In genomic region chr7:39464350-39465054, GRCh38 we compare ENCODE assay signal across 10 cellular contexts.
DNase-seq lines count a peak whose midpoint lies in the region; ATAC-seq and TF ChIP-seq lines count a peak whose summit lies in the region.
"Had no signal": no experiment of that assay in that cellular context is flagged by ENCODE, and none has a peak within 500 bp of the region (broad histone marks: within the 10 kb centered on the region; RNA-seq: fewer than 3 reads in every experiment).

No MANE protein-coding gene starts in this region.

- H3K4me2 ChIP-seq in osteoblast (ENCODE audit: insufficient read depth, low read length), result peak overlapping the region; percentile 71

- peak overlapping the region; percentile 48; the same call in 1 of the 2 replicates for H3K4me3 Mint-ChIP-seq in HFFc6
- no peak overlapping the region for H3K4me3 Mint-ChIP-seq in activated T-cell treated with anti-CD3 and anti-CD28 coated beads, Interleukin-2, amount 50 U/mL, for 24 hours

- H3K79me2 ChIP-seq in osteoblast (ENCODE audit: insufficient read depth, low read length), result no peaks in the 10 kb centered on the region

- H3K36me3 ChIP-seq in ascending aorta (no peaks in the 10 kb centered on the region), osteoblast (ENCODE audit: insufficient read depth, low read length) (no peaks in the 10 kb centered on the region)

- ATAC-seq in GM19035 (IDR thresholded peaks at IDR 0.05; ENCODE audit: unreplicated experiment), result peak; percentile 14

- H3K27me3 Mint-ChIP-seq in HFFc6 (ENCODE audit: insufficient read depth), result peaks cover 12% of the 10 kb centered on the region
- peaks cover 36% of the 10 kb centered on the region for H3K27me3 Mint-ChIP-seq in activated T-cell treated with anti-CD3 and anti-CD28 coated beads, Interleukin-2, amount 50 U/mL, for 24 hours

- H3K4me3 ChIP-seq in ascending aorta (peak overlapping the region; percentile 8 to 25), osteoblast (ENCODE audit: insufficient read depth, low read length) (peak overlapping the region; percentile 24)

- no peaks in the 10 kb centered on the region for H3K4me1 ChIP-seq in ascending aorta
- H3K4me1 ChIP-seq in osteoblast (ENCODE audit: insufficient read depth, low read length), result peaks cover 3% of the 10 kb centered on the region

- H3K36me3 Mint-ChIP-seq in HFFc6 (ENCODE audit: low read depth), result no peaks in the 10 kb centered on the region
- H3K36me3 Mint-ChIP-seq in activated T-cell treated with anti-CD3 and anti-CD28 coated beads, Interleukin-2, amount 50 U/mL, for 24 hours (ENCODE audit: low read depth), result no peaks in the 10 kb centered on the region

- peak overlapping the region; percentile 42 for H2AFZ ChIP-seq in osteoblast (ENCODE audit: low read length)

- DNase-seq in HFFc6, result no peak
- DNase-seq in ascending aorta (ENCODE audit: low spot score in 2 of 2), result no peak
- peak; percentile 29 for DNase-seq in osteoblast (ENCODE audit: insufficient read length, low spot score, missing footprints)
- DNase-seq in DMS53 (lab: John Stamatoyannopoulos, UW), result no peak
- no peak for DNase-seq in AML-193 (lab: John Stamatoyannopoulos, UW)
- no peak for DNase-seq in activated T-cell treated with anti-CD3 and anti-CD28 coated beads, Interleukin-2, amount 50 U/mL, for 24 hours
- DNase-seq in GM19238 (ENCODE audit: insufficient read length, low spot score), result no peak
- DNase-seq: activated T-cell treated with anti-CD3 and anti-CD28 coated beads, Interleukin-2, amount 50 U/mL, for 1 hour; NCI-H2081 treated with DMSO at 0.1 percent for 48 hours had no signal

- H3K27ac ChIP-seq in ascending aorta (no peak overlapping the region), osteoblast (ENCODE audit: low read depth, low read length) (no peak overlapping the region)

- no peaks in the 10 kb centered on the region for H4K20me1 ChIP-seq in osteoblast (ENCODE audit: insufficient read depth, low read length)

- H3K27me3 ChIP-seq in ascending aorta (no peaks in the 10 kb centered on the region), osteoblast (ENCODE audit: insufficient read depth, low read length) (peaks cover 7% of the 10 kb centered on the region)

- H3K9me3 Mint-ChIP-seq in HFFc6, result no peaks in the 10 kb centered on the region
- H3K9me3 Mint-ChIP-seq in activated T-cell treated with anti-CD3 and anti-CD28 coated beads, Interleukin-2, amount 50 U/mL, for 24 hours, result no peaks in the 10 kb centered on the region

- peaks cover 9% of the 10 kb centered on the region; the same call in 1 of the 2 replicates for H3K4me1 Mint-ChIP-seq in HFFc6 (ENCODE audit: low read depth)
- peaks cover 7% of the 10 kb centered on the region for H3K4me1 Mint-ChIP-seq in activated T-cell treated with anti-CD3 and anti-CD28 coated beads, Interleukin-2, amount 50 U/mL, for 24 hours (ENCODE audit: low read depth)

- H3K27ac Mint-ChIP-seq in HFFc6, result no peak overlapping the region
- no peak overlapping the region for H3K27ac Mint-ChIP-seq in activated T-cell treated with anti-CD3 and anti-CD28 coated beads, Interleukin-2, amount 50 U/mL, for 24 hours

- intact Hi-C loops in ascending aorta (cut with DNase I), result loop anchor here (1.0 kb wide), 2 partner anchors 532 to 667 kb away; no protein-coding TSS in a partner anchor

- TF ChIP-seq CTCF in HFFc6 (IDR thresholded peaks at IDR 0.05) (no peak), ascending aorta (IDR thresholded peaks at IDR 0.05) (no peak), osteoblast (IDR thresholded peaks at IDR 0.05; ENCODE audit: extremely low read depth, low read depth, low read length) (no peak)

- H3K9me3 ChIP-seq in ascending aorta (no peaks in the 10 kb centered on the region), osteoblast (ENCODE audit: low read depth, low read length) (no peaks in the 10 kb centered on the region)
